In the genomic region with DNA sequence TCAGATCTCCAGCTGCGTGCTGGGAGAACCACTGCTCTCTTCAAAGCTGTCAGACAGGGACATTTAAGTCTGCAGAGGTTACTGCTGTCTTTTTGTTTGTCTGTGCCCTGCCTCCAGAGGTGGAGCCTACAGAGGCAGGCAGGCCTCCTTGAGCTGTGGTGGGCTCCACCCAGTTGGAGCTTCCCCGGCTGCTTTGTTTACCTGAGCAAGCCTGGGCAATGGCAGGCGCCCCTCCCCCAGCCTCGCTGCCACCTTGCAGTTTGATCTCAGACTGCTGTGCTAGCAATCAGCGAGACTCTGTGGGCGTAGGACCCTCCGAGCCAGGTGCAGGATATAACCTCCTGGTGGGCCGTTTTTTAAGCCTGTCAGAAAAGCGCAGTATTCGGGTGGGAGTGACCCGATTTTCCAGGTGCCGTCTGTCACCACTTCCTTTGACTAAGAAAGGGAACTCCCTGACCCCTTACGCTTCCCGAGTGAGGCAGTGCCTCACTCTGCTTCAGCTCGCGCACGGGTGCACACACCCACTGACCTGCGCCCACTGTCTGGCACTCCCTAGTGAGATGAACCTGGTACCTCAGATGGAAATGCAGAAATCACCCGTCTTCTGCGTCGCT, we compare ENCODE assay signal across 9 cellular contexts. TPM values are rescaled to one million over a fixed set of nuclear protein-coding genes. Genes with fewer than 3 reads are reported as not detected.
DNase-seq lines count a peak whose midpoint lies in the region; TF ChIP-seq lines count a peak whose summit lies in the region.
"Not testable (repeated sequence)": the region's sequence is repeated elsewhere in the genome, so short reads cannot be mapped to it uniquely, and the experiment has no call there.
"Had no signal": no experiment of that assay in that cellular context is flagged by ENCODE, and none has a peak within 500 bp of the region (broad histone marks: within the 10 kb centered on the region; RNA-seq: fewer than 3 reads in every experiment).

No MANE protein-coding gene starts in this region.

- not testable (repeated sequence) for H3K36me3 ChIP-seq in iPS-15b (ENCODE audit: control insufficient read depth, insufficient read depth, low read length)

- WGBS in H9 (ENCODE audit: extremely low coverage, insufficient read length, low lambda C conversion rate) = no CpG with 5 or more reads among the region's 21 CpGs

- not testable (repeated sequence) for H3K27ac ChIP-seq in H9 (ENCODE audit: insufficient read length, low read depth, low read length)
- H3K27ac ChIP-seq in VCaP = peak overlapping the region; percentile 51

- not testable (repeated sequence) for H2BK12ac ChIP-seq in H9 (ENCODE audit: insufficient read length, low read depth, low read length)

- H2AK5ac ChIP-seq in H9 (ENCODE audit: insufficient read length, low read length) = not testable (repeated sequence)

- not testable (repeated sequence) for H4K91ac ChIP-seq in H9 (ENCODE audit: insufficient read length, low read depth, low read length)

- H3K36me3 Mint-ChIP-seq in H9 (ENCODE audit: insufficient read depth in 1 of 3, low read depth in 3 of 3); nephron progenitor cell (ENCODE audit: low read depth): not testable (repeated sequence)

- not testable (repeated sequence) for H3K9me3 ChIP-seq in H9 (ENCODE audit: control insufficient read depth, low read depth, low read length); iPS-15b (ENCODE audit: control insufficient read depth, insufficient read depth, low read length)

- not testable (repeated sequence) for H3K14ac ChIP-seq in H9 (ENCODE audit: insufficient read depth, low read length)

- H2BK20ac ChIP-seq in H9 (ENCODE audit: low read depth, low read length, poor library complexity, severe bottlenecking) = not testable (repeated sequence)

- peak overlapping the region; percentile 39 for H3K4me3 ChIP-seq in iPS-15b (ENCODE audit: low read depth, low read length)

- not testable (repeated sequence) for H3K79me2 ChIP-seq in H9 (ENCODE audit: insufficient read depth, low read length)

- peak overlapping the region; percentile 85 to 89 for H3K4me3 Mint-ChIP-seq in H9
- H3K4me3 Mint-ChIP-seq in nephron progenitor cell = peak overlapping the region; percentile 40

- not testable (repeated sequence) for H3K18ac ChIP-seq in H9 (ENCODE audit: insufficient read length, low read depth, low read length)

- not testable (repeated sequence) for H2BK5ac ChIP-seq in H9 (ENCODE audit: insufficient read length, low read length)

- not testable (repeated sequence) for H2AFZ ChIP-seq in H9 (ENCODE audit: low read length)

- H3K4me1 Mint-ChIP-seq in H9, nephron progenitor cell: not testable (repeated sequence)

- not testable (repeated sequence) for H2BK15ac ChIP-seq in H9 (ENCODE audit: low read depth, low read length)

- not testable (repeated sequence) for H4K5ac ChIP-seq in H9 (ENCODE audit: insufficient read length, low read depth, low read length)

- not testable (repeated sequence) for H4K8ac ChIP-seq in H9 (replicated peaks; ENCODE audit: insufficient read length, low read depth, low read length)

- H3K23ac ChIP-seq in H9 (ENCODE audit: insufficient read length, low read depth, low read length) = not testable (repeated sequence)

- H3K9ac ChIP-seq in H9 (ENCODE audit: extremely low read depth, insufficient read length, low read length) = peak overlapping the region; percentile 47
- not testable (repeated sequence) for H3K9ac ChIP-seq in iPS-15b (ENCODE audit: low read depth, low read length)

- H3K4me2 ChIP-seq in H9 (ENCODE audit: insufficient read depth, insufficient read length, low read length) = not testable (repeated sequence)

- H3K9me3 Mint-ChIP-seq in H9 = not testable (repeated sequence)
- peaks cover 11% of the 10 kb centered on the region for H3K9me3 Mint-ChIP-seq in nephron progenitor cell

- not testable (repeated sequence) for H2BK120ac ChIP-seq in H9 (ENCODE audit: low read depth, low read length, poor library complexity, severe bottlenecking)

- H4K20me1 ChIP-seq in H9 (ENCODE audit: control insufficient read depth, insufficient read depth, insufficient read length) = not testable (repeated sequence)

- not testable (repeated sequence) for H3T11ph ChIP-seq in H9 (ENCODE audit: low read length)

- not testable (repeated sequence) for H3K4ac ChIP-seq in H9 (ENCODE audit: low read depth, low read length)

- H3K4me1 ChIP-seq in H9 (ENCODE audit: insufficient read depth, low read length); iPS-15b (ENCODE audit: control insufficient read depth, insufficient read depth, low read length): not testable (repeated sequence)

- not testable (repeated sequence) for H3K56ac ChIP-seq in H9 (ENCODE audit: insufficient read length, low read depth, low read length)

- H3K27ac Mint-ChIP-seq in H9, nephron progenitor cell: not testable (repeated sequence)

- not testable (repeated sequence) for H3K23me2 ChIP-seq in H9 (ENCODE audit: insufficient read length, low read depth, low read length, poor library complexity, severe bottlenecking)

- not testable (repeated sequence) for H3K79me1 ChIP-seq in H9 (ENCODE audit: insufficient read depth, low read depth, low read length, poor library complexity, severe bottlenecking)

- DNase-seq in DMS153 (lab: John Stamatoyannopoulos, UW) (peak; percentile 29), H9 (peak; percentile 51), NCI-H1105 treated with DMSO at 0.1 percent for 48 hours (lab: John Stamatoyannopoulos, UW) (peak; percentile 55), NCI-H526 treated with DMSO at 0.1 percent for 48 hours (lab: John Stamatoyannopoulos, UW) (peak; percentile 49)
- not testable (repeated sequence) for DNase-seq in nephron progenitor cell

- H3K27me3 ChIP-seq in H9 (ENCODE audit: insufficient read depth, low read length); iPS-15b (ENCODE audit: control insufficient read depth, insufficient read depth, low read length): not testable (repeated sequence)

- H3K27me3 Mint-ChIP-seq in H9 (ENCODE audit: low read depth); nephron progenitor cell (ENCODE audit: low read depth, poor library complexity): not testable (repeated sequence)

- TF ChIP-seq CTCF in H9 (conservative IDR thresholded peaks at IDR 0.05); VCaP (conservative IDR thresholded peaks at IDR 0.05); nephron progenitor cell (IDR thresholded peaks at IDR 0.05): not testable (repeated sequence)

RNA-seq across cellular contexts. Expression of a gene that starts 9.9 kb away (rescaled TPM):
- total RNA-seq in H9 (2021) = not detected in 2 replicates
- total RNA-seq: CD8-positive, alpha-beta T cell; K562 had no signal

RNA-seq across cellular contexts. Expression of a gene that starts 52.8 kb away (rescaled TPM):
- total RNA-seq in H9 (2021) = not detected in 2 replicates
- total RNA-seq: CD8-positive, alpha-beta T cell had no signal
